ENCODE assay signal across 16 cellular contexts in genomic region chr9:129245276-129245675, GRCh38.
DNase-seq lines count a peak whose midpoint lies in the region; ATAC-seq lines count a peak whose summit lies in the region.
"Had no signal": no experiment of that assay in that cellular context is flagged by ENCODE, and none has a peak within 500 bp of the region (broad histone marks: within the 10 kb centered on the region; RNA-seq: fewer than 3 reads in every experiment).

No MANE protein-coding gene starts in this region.

- ATAC-seq in effector memory CD8-positive, alpha-beta T cell (replicated peaks): no peak
- no peak for ATAC-seq in naive thymus-derived CD4-positive, alpha-beta T cell
- no peak for ATAC-seq in activated T-cell treated with anti-CD3 and anti-CD28 coated beads, Interleukin-2, amount 50 U/mL, for 4 hours
- ATAC-seq: natural killer cell had no signal

- peaks cover 10% of the 10 kb centered on the region; the same call in 1 of the 2 replicates for H3K4me1 ChIP-seq in GM23248 (ENCODE audit: insufficient read depth)
- no peaks in the 10 kb centered on the region for H3K4me1 ChIP-seq in naive thymus-derived CD4-positive, alpha-beta T cell (ENCODE audit: control insufficient read depth in 2 of 2, insufficient read depth in 2 of 2, low read length in 2 of 2)
- H3K4me1 ChIP-seq: Peyer's patch had no signal

- no peaks in the 10 kb centered on the region for H3F3A ChIP-seq in GM23248 (ENCODE audit: insufficient read depth)

- no peak overlapping the region for H3K4me3 ChIP-seq in GM23248
- H3K4me3 ChIP-seq in naive thymus-derived CD4-positive, alpha-beta T cell (ENCODE audit: low read length): no peak overlapping the region
- H3K4me3 ChIP-seq: Peyer's patch had no signal

- H3K4me3 Mint-ChIP-seq in effector memory CD8-positive, alpha-beta T cell: no peak overlapping the region
- no peak overlapping the region for H3K4me3 Mint-ChIP-seq in naive thymus-derived CD4-positive, alpha-beta T cell
- H3K4me3 Mint-ChIP-seq in activated T-cell treated with anti-CD3 and anti-CD28 coated beads, Interleukin-2, amount 50 U/mL, for 4 hours: no peak overlapping the region
- H3K4me3 Mint-ChIP-seq: CD14-positive monocyte; natural killer cell; stimulated activated naive CD8-positive, alpha-beta T cell treated with anti-CD3 and anti-CD28 coated beads, Interleukin-15, Interleukin-2, amounts not matched to agents 100 ng/mL and 50 ng/mL, for 24 hours had no signal

- H3K9me2 ChIP-seq in GM23248 (ENCODE audit: insufficient read depth): no peaks in the 10 kb centered on the region

- peak overlapping the region; percentile 60 to 87 for H3K27ac Mint-ChIP-seq in effector memory CD8-positive, alpha-beta T cell
- H3K27ac Mint-ChIP-seq in naive thymus-derived CD4-positive, alpha-beta T cell: peak overlapping the region in 8 of 9 donors; percentile 6 to 82 (median 64)
- H3K27ac Mint-ChIP-seq: natural killer cell; stimulated activated naive CD8-positive, alpha-beta T cell treated with anti-CD3 and anti-CD28 coated beads, Interleukin-15, Interleukin-2, amounts not matched to agents 100 ng/mL and 50 ng/mL, for 24 hours had no signal

- no peaks in the 10 kb centered on the region for H3K36me3 Mint-ChIP-seq in effector memory CD8-positive, alpha-beta T cell (ENCODE audit: insufficient read depth)
- H3K36me3 Mint-ChIP-seq in naive thymus-derived CD4-positive, alpha-beta T cell: peaks cover 0 to 14% (median 0%) of the 10 kb centered on the region in 5 donors
- no peaks in the 10 kb centered on the region for H3K36me3 Mint-ChIP-seq in activated T-cell treated with anti-CD3 and anti-CD28 coated beads, Interleukin-2, amount 50 U/mL, for 4 hours (ENCODE audit: insufficient read depth)
- H3K36me3 Mint-ChIP-seq: CD14-positive monocyte, natural killer cell had no signal

- in situ Hi-C loops in GM23248 (cut with MboI): no loop called here

- no peaks in the 10 kb centered on the region for H3K27me3 ChIP-seq in GM23248 (replicated peaks; ENCODE audit: insufficient read depth)
- H3K27me3 ChIP-seq in naive thymus-derived CD4-positive, alpha-beta T cell (ENCODE audit: control insufficient read depth in 2 of 2, insufficient read depth in 2 of 2, low read length in 2 of 2): no peaks in the 10 kb centered on the region
- H3K27me3 ChIP-seq: Peyer's patch had no signal

- no peaks in the 10 kb centered on the region for H3K79me2 ChIP-seq in GM23248 (ENCODE audit: insufficient read depth)

- 58 to 62% methylated on average over 12 to 14 of the region's 15 CpGs for WGBS in GM23248 (ENCODE audit: low coverage in 1 of 2, low lambda C conversion rate in 2 of 2, missing lambda C conversion rate in 2 of 2), 2 experiments

- H4K20me1 ChIP-seq in GM23248 (ENCODE audit: insufficient read depth): no peaks in the 10 kb centered on the region

- intact Hi-C loops in naive thymus-derived CD4-positive, alpha-beta T cell (cut with micrococcal nuclease): no loop called here

- H3K36me3 ChIP-seq in GM23248 (ENCODE audit: low read depth): no peaks in the 10 kb centered on the region
- H3K36me3 ChIP-seq in naive thymus-derived CD4-positive, alpha-beta T cell (ENCODE audit: control insufficient read depth in 2 of 3, insufficient read depth in 3 of 3, low read length in 3 of 3): no peaks in the 10 kb centered on the region
- H3K36me3 ChIP-seq: Peyer's patch had no signal

- H3K4me2 ChIP-seq in GM23248 (ENCODE audit: unreplicated experiment): no peak overlapping the region

- peaks cover 6 to 8% of the 10 kb centered on the region in 2 donors for H3K27me3 Mint-ChIP-seq in effector memory CD8-positive, alpha-beta T cell
- H3K27me3 Mint-ChIP-seq in naive thymus-derived CD4-positive, alpha-beta T cell: peaks cover 0 to 21% (median 0%) of the 10 kb centered on the region in 5 donors
- peaks cover 4% of the 10 kb centered on the region for H3K27me3 Mint-ChIP-seq in activated T-cell treated with anti-CD3 and anti-CD28 coated beads, Interleukin-2, amount 50 U/mL, for 4 hours (ENCODE audit: low read depth)
- H3K27me3 Mint-ChIP-seq: stimulated activated naive CD8-positive, alpha-beta T cell treated with anti-CD3 and anti-CD28 coated beads, Interleukin-15, Interleukin-2, amounts not matched to agents 100 ng/mL and 50 ng/mL, for 24 hours had no signal

- no peaks in the 10 kb centered on the region for H3K9me3 Mint-ChIP-seq in effector memory CD8-positive, alpha-beta T cell
- peaks cover 0 to 2% (median 0%) of the 10 kb centered on the region in 11 donors for H3K9me3 Mint-ChIP-seq in naive thymus-derived CD4-positive, alpha-beta T cell
- H3K9me3 Mint-ChIP-seq in activated T-cell treated with anti-CD3 and anti-CD28 coated beads, Interleukin-2, amount 50 U/mL, for 4 hours: no peaks in the 10 kb centered on the region
- H3K9me3 Mint-ChIP-seq: natural killer cell; stimulated activated naive CD8-positive, alpha-beta T cell treated with anti-CD3 and anti-CD28 coated beads, Interleukin-15, Interleukin-2, amounts not matched to agents 100 ng/mL and 50 ng/mL, for 24 hours had no signal

- POLR2A ChIA-PET in naive thymus-derived CD4-positive, alpha-beta T cell (lab: Charles Lee): interaction anchor here (5.3 kb wide), 1 partner anchor 8 kb away, joined by 36 read pairs; no protein-coding TSS in a partner anchor

- H3K4me1 Mint-ChIP-seq in effector memory CD8-positive, alpha-beta T cell (ENCODE audit: low read depth in 2 of 2): peaks cover 3 to 18% of the 10 kb centered on the region in 2 donors
- H3K4me1 Mint-ChIP-seq in naive thymus-derived CD4-positive, alpha-beta T cell: peaks cover 5 to 37% (median 16%) of the 10 kb centered on the region in 7 donors
- peaks cover 2% of the 10 kb centered on the region for H3K4me1 Mint-ChIP-seq in activated T-cell treated with anti-CD3 and anti-CD28 coated beads, Interleukin-2, amount 50 U/mL, for 4 hours (ENCODE audit: low read depth)
- H3K4me1 Mint-ChIP-seq: natural killer cell had no signal

- H3K9me3 ChIP-seq in GM23248 (ENCODE audit: low read depth): no peaks in the 10 kb centered on the region
- H3K9me3 ChIP-seq in naive thymus-derived CD4-positive, alpha-beta T cell (ENCODE audit: control insufficient read depth in 2 of 3, low read length in 3 of 3): no peaks in the 10 kb centered on the region
- H3K9me3 ChIP-seq: Peyer's patch had no signal

- H3K27ac ChIP-seq in GM23248: no peak overlapping the region
- no peak overlapping the region for H3K27ac ChIP-seq in naive thymus-derived CD4-positive, alpha-beta T cell (ENCODE audit: low read depth, low read length)
- H3K27ac ChIP-seq: Peyer's patch had no signal

- DNase-seq in GM23248: peak; percentile 44
- peak; percentile 69 for DNase-seq in M059J (ENCODE audit: low read depth)
- DNase-seq in effector memory CD8-positive, alpha-beta T cell: no peak
- DNase-seq in naive thymus-derived CD4-positive, alpha-beta T cell: no peak
- no peak for DNase-seq in foreskin melanocyte
- DNase-seq in cerebellar nuclear complex (lab: John Stamatoyannopoulos, UW): no peak
- DNase-seq in AG08396 (ENCODE audit: low spot score): no peak
- no peak for DNase-seq in activated T-cell treated with anti-CD3 and anti-CD28 coated beads, Interleukin-2, amount 50 U/mL, for 4 hours
- DNase-seq: activated CD4-positive, alpha-beta T cell treated with anti-CD3 and anti-CD28 coated beads for 48 hours; activated T-cell treated with anti-CD3 and anti-CD28 coated beads for 4 hours; natural killer cell; NCI-H1694 treated with DMSO at 0.1 percent for 48 hours; NCI-H524 treated with DMSO at 0.1 percent for 48 hours had no signal

- H3K9ac ChIP-seq in GM23248: no peak overlapping the region

- H2AFZ ChIP-seq in GM23248: no peak overlapping the region

- CTCF ChIA-PET in naive thymus-derived CD4-positive, alpha-beta T cell (lab: Charles Lee): no interaction called here

Comparison
In these comparisons a context has a peak if more than half of its experiments do, and no peak if none do; other contexts are left out.
1. DNase-seq: peak in GM23248 (single experiment) and M059J (single experiment); none in effector memory CD8-positive, alpha-beta T cell (0 of 3), naive thymus-derived CD4-positive, alpha-beta T cell (0 of 9), foreskin melanocyte (single experiment), cerebellar nuclear complex (0 of 2), AG08396 (single experiment) and activated T-cell treated with anti-CD3 and anti-CD28 coated beads, Interleukin-2, amount 50 U/mL, for 4 hours (single experiment).